In the genomic region with DNA sequence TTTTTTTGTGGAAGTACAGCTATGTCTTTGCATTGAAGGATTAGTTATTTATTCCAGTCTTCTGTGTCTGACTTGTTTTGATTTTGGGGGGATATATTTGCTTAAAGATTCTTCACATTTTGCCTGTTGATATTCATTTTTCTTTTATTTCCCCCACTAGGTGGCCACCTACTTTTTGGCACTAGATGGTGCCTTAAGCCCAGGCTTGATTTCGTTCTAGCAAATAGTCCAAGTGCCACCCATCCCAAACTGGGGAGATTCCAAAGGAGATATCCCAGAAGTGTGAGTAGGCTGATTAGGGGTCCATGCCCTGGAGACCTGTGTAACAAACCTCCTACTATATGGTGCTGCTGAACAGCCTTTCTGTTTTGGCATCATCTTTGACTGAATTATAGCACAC, we compare ENCODE assay signal across 13 cellular contexts.
DNase-seq lines count a peak whose midpoint lies in the region; ATAC-seq, FAIRE-seq and TF ChIP-seq lines count a peak whose summit lies in the region.
"Had no signal": no experiment of that assay in that cellular context is flagged by ENCODE, and none has a peak within 500 bp of the region (broad histone marks: within the 10 kb centered on the region; RNA-seq: fewer than 3 reads in every experiment).

No MANE protein-coding gene starts in this region.

- H3K27me3 ChIP-seq in BJ (ENCODE audit: control insufficient read depth, insufficient read depth, low read length) (no peaks in the 10 kb centered on the region), GM23248 (replicated peaks; ENCODE audit: insufficient read depth) (no peaks in the 10 kb centered on the region; the same call in 1 of the 2 replicates)

- H4K20me1 ChIP-seq in GM23248 (ENCODE audit: insufficient read depth) = no peaks in the 10 kb centered on the region

- no peak overlapping the region for H3K27ac ChIP-seq in GM23248

- H3K4me1 ChIP-seq in GM23248 (ENCODE audit: insufficient read depth) = no peaks in the 10 kb centered on the region
- H3K4me1 ChIP-seq: HAP-1 had no signal

- FAIRE-seq in RCC 7860 (lab: Jason Lieb, UNC) = no peak
- FAIRE-seq: TTC549 had no signal

- CTCF ChIA-PET in BJ (lab: Yijun Ruan, JAX) = no interaction called here

- no peaks in the 10 kb centered on the region for H3F3A ChIP-seq in GM23248 (ENCODE audit: insufficient read depth)

- H3K9me3 ChIP-seq in GM23248 (ENCODE audit: low read depth) = no peaks in the 10 kb centered on the region
- H3K9me3 ChIP-seq: HAP-1 had no signal

- no peak overlapping the region for H2AFZ ChIP-seq in GM23248

- POLR2A ChIA-PET in BJ (lab: Charles Lee) = no interaction called here

- ATAC-seq in GM21526 (IDR thresholded peaks at IDR 0.05; ENCODE audit: low FRiP score, unreplicated experiment) = no peak

- H3K4me2 ChIP-seq in GM23248 (ENCODE audit: unreplicated experiment) = no peak overlapping the region

- H3K79me2 ChIP-seq in GM23248 (ENCODE audit: insufficient read depth) = no peaks in the 10 kb centered on the region

- WGBS in GM23248 (ENCODE audit: low coverage in 1 of 2, low lambda C conversion rate in 2 of 2, missing lambda C conversion rate in 2 of 2), 2 experiments = 4 to 5% methylated on average over 1 of the region's 1 CpG

- TF ChIP-seq CTCF in BJ (IDR thresholded peaks at IDR 0.05; ENCODE audit: insufficient read depth, low read depth, low read length) (peak; percentile 26; the same call in 1 of the 2 replicates), foreskin fibroblast (IDR thresholded peaks at IDR 0.05; ENCODE audit: low read depth, low read length) (peak; percentile 36)

- in situ Hi-C loops in GM23248 (cut with MboI) = no loop called here

- H3K4me3 ChIP-seq in BJ (ENCODE audit: low read depth, low read length) = no peak overlapping the region
- no peak overlapping the region for H3K4me3 ChIP-seq in GM23248
- no peak overlapping the region for H3K4me3 ChIP-seq in foreskin fibroblast (ENCODE audit: low read depth in 1 of 2, low read length in 2 of 2)
- H3K4me3 ChIP-seq: HAP-1 had no signal

- no peaks in the 10 kb centered on the region for H3K9me2 ChIP-seq in GM23248 (ENCODE audit: insufficient read depth)

- H3K9ac ChIP-seq in GM23248 = no peak overlapping the region

- DNase-seq in BJ (ENCODE audit: low read depth) (no peak), GM23248 (peak; percentile 43), RPMI8226 (peak; percentile 15), foreskin fibroblast (no peak), RCC 7860 (ENCODE audit: low spot score) (no peak), midbrain (lab: John Stamatoyannopoulos, UW) (no peak), NCI-H2171 (lab: John Stamatoyannopoulos, UW) (no peak)
- DNase-seq: amygdala, Karpas-422, posterior cingulate gyrus had no signal

- H3K36me3 ChIP-seq in BJ (ENCODE audit: control insufficient read depth, insufficient read depth, low read length) (no peaks in the 10 kb centered on the region), GM23248 (ENCODE audit: low read depth) (no peaks in the 10 kb centered on the region)
- H3K36me3 ChIP-seq: HAP-1 had no signal

Comparison
In these comparisons a context has a peak if more than half of its experiments do, and no peak if none do; other contexts are left out.
1. DNase-seq: peak in GM23248 (single experiment) and RPMI8226 (single experiment); none in BJ (single experiment), foreskin fibroblast (0 of 2), RCC 7860 (single experiment), midbrain (single experiment) and NCI-H2171 (single experiment).